1 cellular context compared by ENCODE assay signal in genomic region chr3:141360888-141361598, GRCh38.
A peak's percentile ranks its signal among the peaks of the same experiment; 100 is the strongest.
TF ChIP-seq lines count a peak whose summit lies in the region.

No MANE protein-coding gene starts in this region.

TF ChIP-seq in K562, 482 proteins besides CTCF, POLR2A, EP300 and RAD21 (continued from another document and continues in another):
- TF ChIP-seq FOXA1 (IDR thresholded peaks at IDR 0.05; ENCODE audit: borderline replicate concordance): 0 out of 2 replicates have a peak, but pooled peaks have one; percentile 24
- TF ChIP-seq BHLHE40 (IDR thresholded peaks at IDR 0.05; ENCODE audit: low read length): no peak
- TF ChIP-seq FOXK1 (CRISPR knock-in tag; IDR thresholded peaks at IDR 0.05; ENCODE audit: borderline replicate concordance): no peak
- TF ChIP-seq PHB (CRISPR knock-in tag; IDR thresholded peaks at IDR 0.05): no peak
- peak in 1 of 2 experiments; percentile 2; a peak in 1 of 4 replicates for TF ChIP-seq ARNT (IDR thresholded peaks at IDR 0.05)
- TF ChIP-seq TEAD4 (IDR thresholded peaks at IDR 0.05; ENCODE audit: low read length): 0 out of 2 replicates have a peak, but pooled peaks have one; percentile 17
- no peak for TF ChIP-seq TEAD4 (CRISPR knock-in tag; IDR thresholded peaks at IDR 0.05; ENCODE audit: borderline replicate concordance)
- no peak for TF ChIP-seq ELF4 (CRISPR knock-in tag; IDR thresholded peaks at IDR 0.05)
- TF ChIP-seq, protein P1, sequence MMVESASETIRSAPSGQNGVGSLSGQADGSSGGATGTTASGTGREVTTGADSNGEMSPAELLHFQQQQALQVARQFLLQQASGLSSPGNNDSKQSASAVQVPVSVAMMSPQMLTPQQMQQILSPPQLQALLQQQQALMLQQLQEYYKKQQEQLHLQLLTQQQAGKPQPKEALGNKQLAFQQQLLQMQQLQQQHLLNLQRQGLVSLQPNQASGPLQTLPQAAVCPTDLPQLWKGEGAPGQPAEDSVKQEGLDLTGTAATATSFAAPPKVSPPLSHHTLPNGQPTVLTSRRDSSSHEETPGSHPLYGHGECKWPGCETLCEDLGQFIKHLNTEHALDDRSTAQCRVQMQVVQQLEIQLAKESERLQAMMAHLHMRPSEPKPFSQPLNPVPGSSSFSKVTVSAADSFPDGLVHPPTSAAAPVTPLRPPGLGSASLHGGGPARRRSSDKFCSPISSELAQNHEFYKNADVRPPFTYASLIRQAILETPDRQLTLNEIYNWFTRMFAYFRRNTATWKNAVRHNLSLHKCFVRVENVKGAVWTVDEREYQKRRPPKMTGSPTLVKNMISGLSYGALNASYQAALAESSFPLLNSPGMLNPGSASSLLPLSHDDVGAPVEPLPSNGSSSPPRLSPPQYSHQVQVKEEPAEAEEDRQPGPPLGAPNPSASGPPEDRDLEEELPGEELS (CRISPR knock-in tag; IDR thresholded peaks at IDR 0.05; ENCODE audit: borderline replicate concordance): no peak
- TF ChIP-seq SIN3B (IDR thresholded peaks at IDR 0.05; ENCODE audit: low read depth): no peak
- TF ChIP-seq NFXL1 (CRISPR knock-in tag; IDR thresholded peaks at IDR 0.05): no peak
- TF ChIP-seq ZNF146 (CRISPR knock-in tag; IDR thresholded peaks at IDR 0.05; ENCODE audit: unreplicated experiment): no peak
- no peak for TF ChIP-seq CREB1 (IDR thresholded peaks at IDR 0.05)
- no peak for TF ChIP-seq CREB1 (CRISPR knock-in tag; IDR thresholded peaks at IDR 0.05)
- TF ChIP-seq FOXO4 (CRISPR knock-in tag; IDR thresholded peaks at IDR 0.05): no peak
- no peak for TF ChIP-seq MAZ (CRISPR knock-in tag; conservative IDR thresholded peaks at IDR 0.05 in 1 of 2, IDR thresholded peaks at IDR 0.05 in 1 of 2)
- no peak for TF ChIP-seq ZNF707 (CRISPR knock-in tag; conservative IDR thresholded peaks at IDR 0.05)
- peak; percentile 88 for TF ChIP-seq HDAC2 (IDR thresholded peaks at IDR 0.05)
- TF ChIP-seq YBX1 (IDR thresholded peaks at IDR 0.05): no peak
- TF ChIP-seq HOXB6 (CRISPR knock-in tag; IDR thresholded peaks at IDR 0.05; ENCODE audit: borderline replicate concordance): no peak
- peak; percentile 78 for TF ChIP-seq ZFP36 (IDR thresholded peaks at IDR 0.05; ENCODE audit: low read depth, low read length, partially characterized antibody)
- TF ChIP-seq HCFC1 (IDR thresholded peaks at IDR 0.05; ENCODE audit: low read depth, low read length): no peak
- no peak for TF ChIP-seq ZNF121 (CRISPR knock-in tag; conservative IDR thresholded peaks at IDR 0.05)
- TF ChIP-seq SMARCA4 (IDR thresholded peaks at IDR 0.05): peak; percentile 33; the same call in 1 of the 2 replicates
- no peak for TF ChIP-seq FOXJ3 (CRISPR knock-in tag; IDR thresholded peaks at IDR 0.05)
- no peak for TF ChIP-seq CXXC5 (CRISPR knock-in tag; IDR thresholded peaks at IDR 0.05)
- TF ChIP-seq TRIM24 (IDR thresholded peaks at IDR 0.05): no peak
- no peak for TF ChIP-seq SAFB (IDR thresholded peaks at IDR 0.05; ENCODE audit: borderline replicate concordance, low read depth, low read length)
- TF ChIP-seq BCOR (IDR thresholded peaks at IDR 0.05): peak; percentile 97
- TF ChIP-seq FOXK2 (conservative IDR thresholded peaks at IDR 0.05 in 1 of 2, IDR thresholded peaks at IDR 0.05 in 1 of 2; ENCODE audit: low read depth in 2 of 2): 0 out of 4 replicates have a peak, but pooled peaks of 1 of the 2 experiments have one; percentile 27
- TF ChIP-seq PREB (CRISPR knock-in tag; IDR thresholded peaks at IDR 0.05): no peak
- peak in 1 of 2 experiments; percentile 33; a peak in 1 of 4 replicates for TF ChIP-seq HDAC1 (IDR thresholded peaks at IDR 0.05)
- TF ChIP-seq, protein P2, sequence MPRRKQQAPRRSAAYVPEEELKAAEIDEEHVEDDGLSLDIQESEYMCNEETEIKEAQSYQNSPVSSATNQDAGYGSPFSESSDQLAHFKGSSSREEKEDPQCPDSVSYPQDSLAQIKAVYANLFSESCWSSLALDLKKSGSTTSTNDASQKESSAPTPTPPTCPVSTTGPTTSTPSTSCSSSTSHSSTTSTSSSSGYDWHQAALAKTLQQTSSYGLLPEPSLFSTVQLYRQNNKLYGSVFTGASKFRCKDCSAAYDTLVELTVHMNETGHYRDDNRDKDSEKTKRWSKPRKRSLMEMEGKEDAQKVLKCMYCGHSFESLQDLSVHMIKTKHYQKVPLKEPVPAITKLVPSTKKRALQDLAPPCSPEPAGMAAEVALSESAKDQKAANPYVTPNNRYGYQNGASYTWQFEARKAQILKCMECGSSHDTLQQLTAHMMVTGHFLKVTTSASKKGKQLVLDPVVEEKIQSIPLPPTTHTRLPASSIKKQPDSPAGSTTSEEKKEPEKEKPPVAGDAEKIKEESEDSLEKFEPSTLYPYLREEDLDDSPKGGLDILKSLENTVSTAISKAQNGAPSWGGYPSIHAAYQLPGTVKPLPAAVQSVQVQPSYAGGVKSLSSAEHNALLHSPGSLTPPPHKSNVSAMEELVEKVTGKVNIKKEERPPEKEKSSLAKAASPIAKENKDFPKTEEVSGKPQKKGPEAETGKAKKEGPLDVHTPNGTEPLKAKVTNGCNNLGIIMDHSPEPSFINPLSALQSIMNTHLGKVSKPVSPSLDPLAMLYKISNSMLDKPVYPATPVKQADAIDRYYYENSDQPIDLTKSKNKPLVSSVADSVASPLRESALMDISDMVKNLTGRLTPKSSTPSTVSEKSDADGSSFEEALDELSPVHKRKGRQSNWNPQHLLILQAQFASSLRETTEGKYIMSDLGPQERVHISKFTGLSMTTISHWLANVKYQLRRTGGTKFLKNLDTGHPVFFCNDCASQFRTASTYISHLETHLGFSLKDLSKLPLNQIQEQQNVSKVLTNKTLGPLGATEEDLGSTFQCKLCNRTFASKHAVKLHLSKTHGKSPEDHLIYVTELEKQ (CRISPR knock-in tag; IDR thresholded peaks at IDR 0.05): no peak
- no peak for TF ChIP-seq ATF7 (IDR thresholded peaks at IDR 0.05)
- 0 out of 2 replicates have a peak, but pooled peaks have one; percentile 25 for TF ChIP-seq ETV5 (CRISPR knock-in tag; IDR thresholded peaks at IDR 0.05; ENCODE audit: low read depth)
- no peak for TF ChIP-seq MECOM (CRISPR knock-in tag; IDR thresholded peaks at IDR 0.05)
- no peak for TF ChIP-seq RBM15 (IDR thresholded peaks at IDR 0.05; ENCODE audit: insufficient read depth, low read length)
- TF ChIP-seq BRD9 (IDR thresholded peaks at IDR 0.05; ENCODE audit: low read depth, partially characterized antibody): peak; percentile 80
- 0 out of 2 replicates have a peak, but pooled peaks have one; percentile 11 for TF ChIP-seq ETV1 (tag; conservative IDR thresholded peaks at IDR 0.05; ENCODE audit: low read depth)
- TF ChIP-seq, protein P3, sequence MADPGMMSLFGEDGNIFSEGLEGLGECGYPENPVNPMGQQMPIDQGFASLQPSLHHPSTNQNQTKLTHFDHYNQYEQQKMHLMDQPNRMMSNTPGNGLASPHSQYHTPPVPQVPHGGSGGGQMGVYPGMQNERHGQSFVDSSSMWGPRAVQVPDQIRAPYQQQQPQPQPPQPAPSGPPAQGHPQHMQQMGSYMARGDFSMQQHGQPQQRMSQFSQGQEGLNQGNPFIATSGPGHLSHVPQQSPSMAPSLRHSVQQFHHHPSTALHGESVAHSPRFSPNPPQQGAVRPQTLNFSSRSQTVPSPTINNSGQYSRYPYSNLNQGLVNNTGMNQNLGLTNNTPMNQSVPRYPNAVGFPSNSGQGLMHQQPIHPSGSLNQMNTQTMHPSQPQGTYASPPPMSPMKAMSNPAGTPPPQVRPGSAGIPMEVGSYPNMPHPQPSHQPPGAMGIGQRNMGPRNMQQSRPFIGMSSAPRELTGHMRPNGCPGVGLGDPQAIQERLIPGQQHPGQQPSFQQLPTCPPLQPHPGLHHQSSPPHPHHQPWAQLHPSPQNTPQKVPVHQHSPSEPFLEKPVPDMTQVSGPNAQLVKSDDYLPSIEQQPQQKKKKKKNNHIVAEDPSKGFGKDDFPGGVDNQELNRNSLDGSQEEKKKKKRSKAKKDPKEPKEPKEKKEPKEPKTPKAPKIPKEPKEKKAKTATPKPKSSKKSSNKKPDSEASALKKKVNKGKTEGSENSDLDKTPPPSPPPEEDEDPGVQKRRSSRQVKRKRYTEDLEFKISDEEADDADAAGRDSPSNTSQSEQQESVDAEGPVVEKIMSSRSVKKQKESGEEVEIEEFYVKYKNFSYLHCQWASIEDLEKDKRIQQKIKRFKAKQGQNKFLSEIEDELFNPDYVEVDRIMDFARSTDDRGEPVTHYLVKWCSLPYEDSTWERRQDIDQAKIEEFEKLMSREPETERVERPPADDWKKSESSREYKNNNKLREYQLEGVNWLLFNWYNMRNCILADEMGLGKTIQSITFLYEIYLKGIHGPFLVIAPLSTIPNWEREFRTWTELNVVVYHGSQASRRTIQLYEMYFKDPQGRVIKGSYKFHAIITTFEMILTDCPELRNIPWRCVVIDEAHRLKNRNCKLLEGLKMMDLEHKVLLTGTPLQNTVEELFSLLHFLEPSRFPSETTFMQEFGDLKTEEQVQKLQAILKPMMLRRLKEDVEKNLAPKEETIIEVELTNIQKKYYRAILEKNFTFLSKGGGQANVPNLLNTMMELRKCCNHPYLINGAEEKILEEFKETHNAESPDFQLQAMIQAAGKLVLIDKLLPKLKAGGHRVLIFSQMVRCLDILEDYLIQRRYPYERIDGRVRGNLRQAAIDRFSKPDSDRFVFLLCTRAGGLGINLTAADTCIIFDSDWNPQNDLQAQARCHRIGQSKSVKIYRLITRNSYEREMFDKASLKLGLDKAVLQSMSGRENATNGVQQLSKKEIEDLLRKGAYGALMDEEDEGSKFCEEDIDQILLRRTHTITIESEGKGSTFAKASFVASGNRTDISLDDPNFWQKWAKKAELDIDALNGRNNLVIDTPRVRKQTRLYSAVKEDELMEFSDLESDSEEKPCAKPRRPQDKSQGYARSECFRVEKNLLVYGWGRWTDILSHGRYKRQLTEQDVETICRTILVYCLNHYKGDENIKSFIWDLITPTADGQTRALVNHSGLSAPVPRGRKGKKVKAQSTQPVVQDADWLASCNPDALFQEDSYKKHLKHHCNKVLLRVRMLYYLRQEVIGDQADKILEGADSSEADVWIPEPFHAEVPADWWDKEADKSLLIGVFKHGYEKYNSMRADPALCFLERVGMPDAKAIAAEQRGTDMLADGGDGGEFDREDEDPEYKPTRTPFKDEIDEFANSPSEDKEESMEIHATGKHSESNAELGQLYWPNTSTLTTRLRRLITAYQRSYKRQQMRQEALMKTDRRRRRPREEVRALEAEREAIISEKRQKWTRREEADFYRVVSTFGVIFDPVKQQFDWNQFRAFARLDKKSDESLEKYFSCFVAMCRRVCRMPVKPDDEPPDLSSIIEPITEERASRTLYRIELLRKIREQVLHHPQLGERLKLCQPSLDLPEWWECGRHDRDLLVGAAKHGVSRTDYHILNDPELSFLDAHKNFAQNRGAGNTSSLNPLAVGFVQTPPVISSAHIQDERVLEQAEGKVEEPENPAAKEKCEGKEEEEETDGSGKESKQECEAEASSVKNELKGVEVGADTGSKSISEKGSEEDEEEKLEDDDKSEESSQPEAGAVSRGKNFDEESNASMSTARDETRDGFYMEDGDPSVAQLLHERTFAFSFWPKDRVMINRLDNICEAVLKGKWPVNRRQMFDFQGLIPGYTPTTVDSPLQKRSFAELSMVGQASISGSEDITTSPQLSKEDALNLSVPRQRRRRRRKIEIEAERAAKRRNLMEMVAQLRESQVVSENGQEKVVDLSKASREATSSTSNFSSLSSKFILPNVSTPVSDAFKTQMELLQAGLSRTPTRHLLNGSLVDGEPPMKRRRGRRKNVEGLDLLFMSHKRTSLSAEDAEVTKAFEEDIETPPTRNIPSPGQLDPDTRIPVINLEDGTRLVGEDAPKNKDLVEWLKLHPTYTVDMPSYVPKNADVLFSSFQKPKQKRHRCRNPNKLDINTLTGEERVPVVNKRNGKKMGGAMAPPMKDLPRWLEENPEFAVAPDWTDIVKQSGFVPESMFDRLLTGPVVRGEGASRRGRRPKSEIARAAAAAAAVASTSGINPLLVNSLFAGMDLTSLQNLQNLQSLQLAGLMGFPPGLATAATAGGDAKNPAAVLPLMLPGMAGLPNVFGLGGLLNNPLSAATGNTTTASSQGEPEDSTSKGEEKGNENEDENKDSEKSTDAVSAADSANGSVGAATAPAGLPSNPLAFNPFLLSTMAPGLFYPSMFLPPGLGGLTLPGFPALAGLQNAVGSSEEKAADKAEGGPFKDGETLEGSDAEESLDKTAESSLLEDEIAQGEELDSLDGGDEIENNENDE (IDR thresholded peaks at IDR 0.05; ENCODE audit: low read depth, low read length): no peak
- TF ChIP-seq ILK (tag; IDR thresholded peaks at IDR 0.05; ENCODE audit: borderline replicate concordance, low read depth): no peak
- TF ChIP-seq, protein P4, sequence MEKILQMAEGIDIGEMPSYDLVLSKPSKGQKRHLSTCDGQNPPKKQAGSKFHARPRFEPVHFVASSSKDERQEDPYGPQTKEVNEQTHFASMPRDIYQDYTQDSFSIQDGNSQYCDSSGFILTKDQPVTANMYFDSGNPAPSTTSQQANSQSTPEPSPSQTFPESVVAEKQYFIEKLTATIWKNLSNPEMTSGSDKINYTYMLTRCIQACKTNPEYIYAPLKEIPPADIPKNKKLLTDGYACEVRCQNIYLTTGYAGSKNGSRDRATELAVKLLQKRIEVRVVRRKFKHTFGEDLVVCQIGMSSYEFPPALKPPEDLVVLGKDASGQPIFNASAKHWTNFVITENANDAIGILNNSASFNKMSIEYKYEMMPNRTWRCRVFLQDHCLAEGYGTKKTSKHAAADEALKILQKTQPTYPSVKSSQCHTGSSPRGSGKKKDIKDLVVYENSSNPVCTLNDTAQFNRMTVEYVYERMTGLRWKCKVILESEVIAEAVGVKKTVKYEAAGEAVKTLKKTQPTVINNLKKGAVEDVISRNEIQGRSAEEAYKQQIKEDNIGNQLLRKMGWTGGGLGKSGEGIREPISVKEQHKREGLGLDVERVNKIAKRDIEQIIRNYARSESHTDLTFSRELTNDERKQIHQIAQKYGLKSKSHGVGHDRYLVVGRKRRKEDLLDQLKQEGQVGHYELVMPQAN (IDR thresholded peaks at IDR 0.05; ENCODE audit: borderline replicate concordance): no peak
- no peak for TF ChIP-seq CREBBP (IDR thresholded peaks at IDR 0.05; ENCODE audit: low read depth, low read length)
